9 cellular contexts compared by ENCODE assay signal in the genomic region with DNA sequence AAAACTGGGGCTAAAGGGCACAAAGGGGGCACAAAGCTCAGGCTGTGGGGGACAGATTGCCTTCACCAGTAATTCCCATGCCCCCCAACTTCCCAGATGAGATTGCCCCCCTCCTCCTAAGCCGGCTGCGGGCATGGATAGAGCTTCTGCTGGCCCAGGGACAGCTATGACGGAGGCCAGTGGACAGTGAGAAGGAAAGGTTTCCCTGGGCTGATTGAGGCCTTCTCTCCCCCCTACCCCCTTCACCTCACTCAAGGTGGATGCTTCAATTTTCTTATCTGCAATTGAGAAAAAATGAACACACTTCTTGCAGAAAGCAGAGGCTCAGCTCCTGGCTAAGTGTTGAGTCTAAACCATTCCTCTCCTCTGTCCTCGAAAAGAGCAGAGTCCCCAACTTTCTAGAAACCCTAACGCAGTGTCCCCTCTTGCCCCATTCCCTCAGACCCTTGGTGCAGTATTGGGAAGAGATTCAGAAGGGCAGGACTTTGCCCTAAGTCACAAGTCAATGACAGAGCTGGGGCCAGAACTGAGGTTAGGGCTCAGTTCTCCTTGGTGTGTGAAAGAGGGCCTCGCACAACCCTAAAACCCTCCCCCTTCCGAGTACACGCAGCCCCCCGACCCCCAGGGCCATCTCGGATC. TPM values are rescaled to one million over a fixed set of nuclear protein-coding genes. Genes with fewer than 3 reads are reported as not detected.
DNase-seq lines count a peak whose midpoint lies in the region; ATAC-seq and TF ChIP-seq lines count a peak whose summit lies in the region.
"Had no signal": no experiment of that assay in that cellular context is flagged by ENCODE, and none has a peak within 500 bp of the region (broad histone marks: within the 10 kb centered on the region; RNA-seq: fewer than 3 reads in every experiment).

No MANE protein-coding gene starts in this region.

- H3K27me3 ChIP-seq in gastroesophageal sphincter, result no peaks in the 10 kb centered on the region

- peak overlapping the region; percentile 92 for H3K27ac ChIP-seq in VCaP
- H3K27ac ChIP-seq in gastroesophageal sphincter, result peak overlapping the region; percentile 85 to 96 (median 95)

- peak overlapping the region; percentile 87 for H3K27ac Mint-ChIP-seq in progenitor cell of endocrine pancreas

- WGBS in gastroesophageal sphincter (ENCODE audit: low coverage in 1 of 2), 2 donors, result 0 to 21% methylated on average over 1 to 5 of the region's 10 CpGs

- H3K36me3 ChIP-seq in gastroesophageal sphincter, result no peaks in the 10 kb centered on the region

- peaks cover 51% of the 10 kb centered on the region for H3K4me1 Mint-ChIP-seq in progenitor cell of endocrine pancreas (ENCODE audit: low read depth)

- peaks cover 5 to 61% (median 45%) of the 10 kb centered on the region in 3 donors for H3K4me1 ChIP-seq in gastroesophageal sphincter

- peak overlapping the region; percentile 70 to 80 for H3K4me3 ChIP-seq in gastroesophageal sphincter

- CTCF ChIA-PET in HEK293T (lab: Yijun Ruan, JAX), result interaction anchor here (0.7 to 1.0 kb wide), 2 partner anchors 27 to 106 kb away, joined by 3 read pairs; no protein-coding TSS in a partner anchor

- H3K9me3 Mint-ChIP-seq in progenitor cell of endocrine pancreas (ENCODE audit: low read depth), result no peaks in the 10 kb centered on the region

- TF ChIP-seq POLR2A in gastroesophageal sphincter (IDR thresholded peaks at IDR 0.05), result no peak

- ATAC-seq in gastroesophageal sphincter (no peak), HG03135 (IDR thresholded peaks at IDR 0.05; ENCODE audit: unreplicated experiment) (no peak)

- no peaks in the 10 kb centered on the region for H3K36me3 Mint-ChIP-seq in progenitor cell of endocrine pancreas (ENCODE audit: insufficient read depth)

- H3K27me3 Mint-ChIP-seq in progenitor cell of endocrine pancreas, result no peaks in the 10 kb centered on the region

- POLR2A ChIA-PET in HEK293T (lab: Yijun Ruan, JAX), result interaction anchor here (0.7 to 3.2 kb wide), 6 partner anchors 10 to 68 kb away, joined by 3 to 16 read pairs (median 4); a partner anchor contains a TSS

- TF ChIP-seq EP300 in gastroesophageal sphincter (IDR thresholded peaks at IDR 0.05), result no peak

- H3K9me3 ChIP-seq in gastroesophageal sphincter, result no peaks in the 10 kb centered on the region

- H3K4me3 Mint-ChIP-seq in progenitor cell of endocrine pancreas (ENCODE audit: low read depth), result peak overlapping the region; percentile 95

- TF ChIP-seq CTCF in VCaP (conservative IDR thresholded peaks at IDR 0.05) (no peak), gastroesophageal sphincter (IDR thresholded peaks at IDR 0.05) (no peak), progenitor cell of endocrine pancreas (IDR thresholded peaks at IDR 0.05; ENCODE audit: unreplicated experiment) (no peak)

- DNase-seq in GM03348 (ENCODE audit: low spot score), result peak; percentile 45
- DNase-seq in progenitor cell of endocrine pancreas (ENCODE audit: low spot score, unreplicated experiment), result no peak
- DNase-seq in HEK293T (ENCODE audit: extremely low spot score), result no peak
- DNase-seq in NCI-H2107 treated with DMSO at 0.1 percent for 48 hours (lab: John Stamatoyannopoulos, UW; ENCODE audit: unreplicated experiment), result no peak
- DNase-seq in activated CD8-positive, alpha-beta memory T cell treated with anti-CD3 and anti-CD28 coated beads, Interleukin-2, amount 50 U/mL, for 4 hours, result no peak

TF ChIP-seq in HEK293T, 16 proteins besides CTCF, POLR2A, EP300 and RAD21:
- TF ChIP-seq TARDBP (IDR thresholded peaks at IDR 0.05) (no peak), ELF4 (IDR thresholded peaks at IDR 0.05) (no peak), LEF1 (IDR thresholded peaks at IDR 0.05; ENCODE audit: borderline replicate concordance) (no peak), BHLHE40 (IDR thresholded peaks at IDR 0.05; ENCODE audit: borderline replicate concordance) (no peak), FOXM1 (IDR thresholded peaks at IDR 0.05; ENCODE audit: borderline replicate concordance) (no peak), FOXK2 (IDR thresholded peaks at IDR 0.05) (no peak), SUZ12 (IDR thresholded peaks at IDR 0.05) (no peak), NFRKB (IDR thresholded peaks at IDR 0.05) (no peak), CTBP1 (IDR thresholded peaks at IDR 0.05; ENCODE audit: borderline replicate concordance) (no peak), FOXA1 (IDR thresholded peaks at IDR 0.05) (no peak), L3MBTL2 (conservative IDR thresholded peaks at IDR 0.05) (no peak), HDGF (IDR thresholded peaks at IDR 0.05; ENCODE audit: borderline replicate concordance) (no peak), ZNF384 (IDR thresholded peaks at IDR 0.05) (no peak)
- TF ChIP-seq, protein P1, sequence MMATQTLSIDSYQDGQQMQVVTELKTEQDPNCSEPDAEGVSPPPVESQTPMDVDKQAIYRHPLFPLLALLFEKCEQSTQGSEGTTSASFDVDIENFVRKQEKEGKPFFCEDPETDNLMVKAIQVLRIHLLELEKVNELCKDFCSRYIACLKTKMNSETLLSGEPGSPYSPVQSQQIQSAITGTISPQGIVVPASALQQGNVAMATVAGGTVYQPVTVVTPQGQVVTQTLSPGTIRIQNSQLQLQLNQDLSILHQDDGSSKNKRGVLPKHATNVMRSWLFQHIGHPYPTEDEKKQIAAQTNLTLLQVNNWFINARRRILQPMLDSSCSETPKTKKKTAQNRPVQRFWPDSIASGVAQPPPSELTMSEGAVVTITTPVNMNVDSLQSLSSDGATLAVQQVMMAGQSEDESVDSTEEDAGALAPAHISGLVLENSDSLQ (IDR thresholded peaks at IDR 0.05), result no peak

RNA-seq across cellular contexts. Expression of a gene that starts 0.8 kb away (rescaled TPM):
- 100 to 1,000 TPM in 1 of 4 donors, 10 to 100 TPM in 3; 75.1 to 182 (median 84.2) TPM for total RNA-seq in gastroesophageal sphincter
- 112 and 121 TPM in 2 replicates for total RNA-seq in progenitor cell of endocrine pancreas

RNA-seq across cellular contexts. Expression of a gene that starts 15.5 kb away (rescaled TPM):
- 10 to 100 TPM; 29.3 to 55.3 (median 34.7) TPM for total RNA-seq in gastroesophageal sphincter
- 31.1 and 31.9 TPM in 2 replicates for total RNA-seq in progenitor cell of endocrine pancreas

RNA-seq across cellular contexts. Expression of a gene that starts 30.7 kb away (rescaled TPM):
- total RNA-seq in gastroesophageal sphincter, result not detected
- total RNA-seq in progenitor cell of endocrine pancreas, result not detected in 2 replicates
- total RNA-seq: dermis microvascular lymphatic vessel endothelial cell had no signal

RNA-seq across cellular contexts. Expression of a gene that starts 39.3 kb away (rescaled TPM):
- not detected for total RNA-seq in gastroesophageal sphincter
- 0.20 TPM in 1 of 2 replicates, not detected in the other for total RNA-seq in progenitor cell of endocrine pancreas

RNA-seq across cellular contexts. Expression of a gene that starts 40.8 kb away (rescaled TPM):
- total RNA-seq in gastroesophageal sphincter, result not detected
- total RNA-seq in progenitor cell of endocrine pancreas, result 1.4 and 1.5 TPM in 2 replicates
- total RNA-seq: dermis microvascular lymphatic vessel endothelial cell had no signal
